In the genomic region with DNA sequence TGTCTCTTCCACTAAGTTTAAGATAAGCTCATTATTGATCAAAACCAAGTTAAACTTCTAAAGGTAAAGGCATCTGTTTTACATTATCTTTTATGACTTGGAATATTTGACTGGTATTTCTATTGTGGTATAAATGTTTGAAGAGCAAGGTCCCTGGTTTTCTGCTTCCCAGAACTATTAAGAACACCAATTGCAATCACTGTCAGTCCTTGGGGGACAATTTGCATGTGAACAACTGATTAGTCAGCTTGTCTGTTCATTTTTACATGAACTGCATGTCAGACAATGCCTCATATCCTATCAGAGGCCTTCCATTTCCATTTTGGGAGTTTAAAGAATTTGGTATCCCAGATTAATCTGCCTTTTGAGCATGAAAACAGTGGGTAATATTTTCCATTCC, we compare ENCODE assay signal across 16 cellular contexts.
"Had no signal": no experiment of that assay in that cellular context is flagged by ENCODE, and none has a peak within 500 bp of the region (broad histone marks: within the 10 kb centered on the region; RNA-seq: fewer than 3 reads in every experiment).

No MANE protein-coding gene starts in this region.

- ATAC-seq: activated CD4-positive, CD25-positive, alpha-beta regulatory T cell treated with anti-CD3 and anti-CD28 coated beads, Interleukin-2, amount 50 U/mL, for 24 hours; activated T-cell treated with anti-CD3 and anti-CD28 coated beads, Interleukin-2, amount 50 U/mL, for 4 hours; heart left ventricle; left lobe of liver; right lobe of liver; stimulated activated naive CD8-positive, alpha-beta T cell treated with anti-CD3 and anti-CD28 coated beads, Interleukin-15, amount 100 ng/mL, for 72 hours had no signal

- H3K27me3 ChIP-seq: heart left ventricle, right lobe of liver, vagina had no signal

- H3K27ac Mint-ChIP-seq: activated naive CD8-positive, alpha-beta T cell; stimulated activated naive CD8-positive, alpha-beta T cell treated with anti-CD3 and anti-CD28 coated beads, Interleukin-15, amount 100 ng/mL, for 72 hours had no signal

- H3K4me1 Mint-ChIP-seq: stimulated activated naive CD8-positive, alpha-beta T cell treated with anti-CD3 and anti-CD28 coated beads, Interleukin-15, amount 100 ng/mL, for 72 hours had no signal

- H3K27ac ChIP-seq: heart left ventricle, prostate gland, right lobe of liver, vagina had no signal

- H3K27me3 Mint-ChIP-seq: activated naive CD8-positive, alpha-beta T cell; stimulated activated naive CD8-positive, alpha-beta T cell treated with anti-CD3 and anti-CD28 coated beads, Interleukin-15, amount 100 ng/mL, for 72 hours had no signal

- DNase-seq: activated effector memory CD4-positive, alpha-beta T cell treated with anti-CD3 and anti-CD28 coated beads, Interleukin-2, amount 50 U/mL, for 16 hours; activated T-cell treated with anti-CD3 and anti-CD28 coated beads, Interleukin-2, amount 50 U/mL, for 4 hours; amygdala; heart left ventricle; islet precursor cell; occipital lobe; right lobe of liver; stimulated activated CD4-positive, alpha-beta T cell treated with anti-CD3 and anti-CD28 coated beads, Interleukin-15, amount 100 ng/mL, for 24 hours; stimulated activated CD4-positive, alpha-beta T cell treated with anti-CD3 and anti-CD28 coated beads, Interleukin-4, amount 100 ng/mL, for 24 hours; stimulated activated naive CD8-positive, alpha-beta T cell treated with anti-CD3 and anti-CD28 coated beads, Interleukin-15, amount 100 ng/mL, for 72 hours had no signal

- H3K9me3 ChIP-seq: heart left ventricle, prostate gland, right lobe of liver, vagina had no signal

- H3K36me3 Mint-ChIP-seq: activated naive CD8-positive, alpha-beta T cell had no signal

- H3K9me3 Mint-ChIP-seq: activated T-cell treated with anti-CD3 and anti-CD28 coated beads, Interleukin-2, amount 50 U/mL, for 4 hours; nephron; stimulated activated naive CD8-positive, alpha-beta T cell treated with anti-CD3 and anti-CD28 coated beads, Interleukin-15, amount 100 ng/mL, for 72 hours had no signal

- H3K4me3 Mint-ChIP-seq: activated naive CD8-positive, alpha-beta T cell; activated T-cell treated with anti-CD3 and anti-CD28 coated beads, Interleukin-2, amount 50 U/mL, for 4 hours; nephron; stimulated activated naive CD8-positive, alpha-beta T cell treated with anti-CD3 and anti-CD28 coated beads, Interleukin-15, amount 100 ng/mL, for 72 hours had no signal
